ENCODE assay signal across 14 cellular contexts in genomic region chr4:45518832-45519231, GRCh38.
DNase-seq lines count a peak whose midpoint lies in the region; FAIRE-seq and TF ChIP-seq lines count a peak whose summit lies in the region.
"Had no signal": no experiment of that assay in that cellular context is flagged by ENCODE, and none has a peak within 500 bp of the region (broad histone marks: within the 10 kb centered on the region; RNA-seq: fewer than 3 reads in every experiment).

No MANE protein-coding gene starts in this region.

- CTCF ChIA-PET in H1 (lab: Charles Lee; ENCODE audit: partially characterized antibody): interaction anchor here (0.6 to 1.3 kb wide), 7 partner anchors 9 to 694 kb away, joined by 3 to 4 read pairs (median 3); no protein-coding TSS in a partner anchor

- no peak overlapping the region for H2AK5ac ChIP-seq in H1 (ENCODE audit: low read depth, low read length)

- no peak for DNase-seq in H1 (ENCODE audit: low read depth in 1 of 2, low spot score in 2 of 2)
- no peak for DNase-seq in neural progenitor cell (ENCODE audit: low spot score)
- DNase-seq in iPS-NIHi11 (ENCODE audit: low spot score): no peak
- DNase-seq in NCI-H69 (lab: John Stamatoyannopoulos, UW): no peak
- no peak for DNase-seq in NCI-H187 (lab: John Stamatoyannopoulos, UW)
- DNase-seq: CD8-positive, alpha-beta memory T cell; DMS53; GF-D8; GOT3; IMR-90; KG1 had no signal

- no peak for TF ChIP-seq POLR2A in H1 (IDR thresholded peaks at IDR 0.05; ENCODE audit: control extremely low read depth in 1 of 2, low read depth in 2 of 2, low read length in 2 of 2)

- no peak overlapping the region for H2BK120ac ChIP-seq in H1 (replicated peaks; ENCODE audit: low read depth, low read length)

- 93% methylated on average over 5 of the region's 6 CpGs; no CpG with 5 or more reads in 1 of the 2 experiments for WGBS in H1 (ENCODE audit: extremely low coverage in 1 of 2, insufficient coverage in 1 of 2, insufficient read length in 1 of 2, insufficient replicate concordance in 2 of 2, low coverage in 1 of 2, low lambda C conversion rate in 2 of 2, missing lambda C conversion rate in 1 of 2), 2 experiments

- H3K9me3 ChIP-seq in H1 (ENCODE audit: insufficient read depth in 2 of 2, low read depth in 1 of 2, low read length in 1 of 2) (no peaks in the 10 kb centered on the region), neural progenitor cell (ENCODE audit: low read depth) (no peaks in the 10 kb centered on the region)

- no peaks in the 10 kb centered on the region for H3K23me2 ChIP-seq in H1 (ENCODE audit: low read depth, low read length)

- H3K23ac ChIP-seq in H1 (ENCODE audit: insufficient read length): no peak overlapping the region

- H2AFZ ChIP-seq in H1 (ENCODE audit: low read length) (peak overlapping the region; percentile 85), neural progenitor cell (replicated peaks) (no peak overlapping the region)

- H2BK20ac ChIP-seq in H1 (ENCODE audit: low read length): no peak overlapping the region

- no peaks in the 10 kb centered on the region for H3K79me1 ChIP-seq in H1 (ENCODE audit: low read depth, low read length)

- peaks cover 4% of the 10 kb centered on the region for H3K4me1 Mint-ChIP-seq in neural progenitor cell
- H3K4me1 Mint-ChIP-seq: CD8-positive, alpha-beta memory T cell had no signal

- H2BK12ac ChIP-seq in H1 (ENCODE audit: low read depth, low read length): no peak overlapping the region

- H3K27me3 Mint-ChIP-seq in neural progenitor cell (ENCODE audit: insufficient read depth, low read depth): peaks cover 2% of the 10 kb centered on the region
- H3K27me3 Mint-ChIP-seq: CD8-positive, alpha-beta memory T cell had no signal

- H4K8ac ChIP-seq in H1 (ENCODE audit: extremely low read depth, insufficient read depth, low read length): no peak overlapping the region

- no peak for FAIRE-seq in H1 (lab: Jason Lieb, UNC)

- H3K27me3 ChIP-seq in H1 (replicated peaks in 1 of 4; ENCODE audit: control insufficient read depth in 3 of 4, extremely low read depth in 1 of 4, insufficient read depth in 3 of 4, low read length in 3 of 4): no peaks in the 10 kb centered on the region
- no peaks in the 10 kb centered on the region for H3K27me3 ChIP-seq in neural progenitor cell

- no peak overlapping the region for H3K4me3 Mint-ChIP-seq in neural progenitor cell
- H3K4me3 Mint-ChIP-seq: CD8-positive, alpha-beta memory T cell had no signal

- TF ChIP-seq EP300 in Ishikawa (IDR thresholded peaks at IDR 0.05; ENCODE audit: borderline replicate concordance): no peak
- TF ChIP-seq EP300 in H1 (IDR thresholded peaks at IDR 0.05; ENCODE audit: borderline replicate concordance in 1 of 2, low read depth in 2 of 2, low read length in 2 of 2): no peak

- H3K4me3 ChIP-seq in H1 (ENCODE audit: extremely low read depth in 1 of 4, insufficient read depth in 2 of 4, low read depth in 3 of 4, low read length in 4 of 4) (no peak overlapping the region), neural progenitor cell (no peak overlapping the region)

- H3K4me1 ChIP-seq in H1 (replicated peaks in 1 of 4; ENCODE audit: control insufficient read depth in 3 of 4, insufficient read depth in 4 of 4, low read length in 3 of 4) (no peaks in the 10 kb centered on the region), neural progenitor cell (no peaks in the 10 kb centered on the region)

- TF ChIP-seq RAD21 in Ishikawa (IDR thresholded peaks at IDR 0.05; ENCODE audit: low read depth) (0 out of 2 replicates have a peak, but pooled peaks have one; percentile 12), H1 (IDR thresholded peaks at IDR 0.05 in 1 of 2, conservative IDR thresholded peaks at IDR 0.05 in 1 of 2; ENCODE audit: low read depth in 2 of 2, low read length in 2 of 2) (peak; percentile 33 to 45; a peak in 2 of 4 replicates)

- no peak overlapping the region for H2BK5ac ChIP-seq in H1 (ENCODE audit: low read depth, low read length)

- H3K9ac ChIP-seq in H1 (replicated peaks in 1 of 4; ENCODE audit: extremely low read depth in 1 of 4, low read depth in 3 of 4, low read length in 3 of 4) (no peak overlapping the region), neural progenitor cell (no peak overlapping the region)

- no peaks in the 10 kb centered on the region for H3F3A ChIP-seq in neural progenitor cell (ENCODE audit: low read depth)

- H2BK15ac ChIP-seq in H1 (ENCODE audit: low read length): no peak overlapping the region

- H3K4ac ChIP-seq in H1 (replicated peaks; ENCODE audit: insufficient read length, low read depth, low read length): no peak overlapping the region

- H4K5ac ChIP-seq in H1 (ENCODE audit: insufficient read length, low read depth, low read length): no peak overlapping the region

- no peak overlapping the region for H3K56ac ChIP-seq in H1 (replicated peaks; ENCODE audit: insufficient read length, low read depth, low read length)

- H3K36me3 ChIP-seq in H1 (ENCODE audit: control insufficient read depth in 2 of 4, insufficient read depth in 4 of 4, low read length in 3 of 4) (no peaks in the 10 kb centered on the region), neural progenitor cell (no peaks in the 10 kb centered on the region)

- TF ChIP-seq CTCF in C4-2B (conservative IDR thresholded peaks at IDR 0.05) (0 out of 2 replicates have a peak, but pooled peaks have one; percentile 20), H1 (IDR thresholded peaks at IDR 0.05; ENCODE audit: control extremely low read depth in 1 of 3, insufficient read depth in 1 of 3, low read depth in 1 of 3, low read length in 3 of 3) (peak; percentile 2 to 45 (median 43); a peak in 2 of 4 replicates), neural progenitor cell (IDR thresholded peaks at IDR 0.05) (peak; percentile 18)

- POLR2A ChIA-PET in H1 (lab: Charles Lee; ENCODE audit: partially characterized antibody): no interaction called here

- H4K91ac ChIP-seq in H1 (replicated peaks; ENCODE audit: insufficient read length, low read length): no peak overlapping the region

- no peaks in the 10 kb centered on the region for H3K9me3 Mint-ChIP-seq in neural progenitor cell

- no peak overlapping the region for H3K27ac Mint-ChIP-seq in neural progenitor cell
- H3K27ac Mint-ChIP-seq: CD8-positive, alpha-beta memory T cell had no signal

- H3K14ac ChIP-seq in H1 (ENCODE audit: insufficient read length): no peak overlapping the region

- no peak overlapping the region for H3K18ac ChIP-seq in H1 (ENCODE audit: extremely low read depth, low read length)

- H4K20me1 ChIP-seq in H1 (replicated peaks in 1 of 2; ENCODE audit: control insufficient read depth in 1 of 2, insufficient read depth in 2 of 2, low read length in 2 of 2) (no peaks in the 10 kb centered on the region), neural progenitor cell (ENCODE audit: low read depth) (no peaks in the 10 kb centered on the region)

- no peaks in the 10 kb centered on the region for H3K36me3 Mint-ChIP-seq in neural progenitor cell
- H3K36me3 Mint-ChIP-seq: CD8-positive, alpha-beta memory T cell had no signal

- H3K4me2 ChIP-seq in H1 (ENCODE audit: insufficient read depth in 1 of 2, low read depth in 2 of 2, low read length in 2 of 2) (no peak overlapping the region), neural progenitor cell (no peak overlapping the region)

- no peak overlapping the region for H3K27ac ChIP-seq in C4-2B
- no peak overlapping the region for H3K27ac ChIP-seq in H1 (ENCODE audit: low read depth, low read length)
- H3K27ac ChIP-seq in neural progenitor cell: no peak overlapping the region
- H3K27ac ChIP-seq: 22Rv1 had no signal

- H3K79me2 ChIP-seq in H1 (ENCODE audit: control insufficient read depth in 1 of 2, insufficient read depth in 2 of 2, low read length in 2 of 2) (no peaks in the 10 kb centered on the region), neural progenitor cell (ENCODE audit: low read depth) (no peaks in the 10 kb centered on the region)

TF ChIP-seq in Ishikawa, 13 proteins besides CTCF, POLR2A, EP300 and RAD21 (continues in another document):
- no peak for TF ChIP-seq NFIC (IDR thresholded peaks at IDR 0.05)

TF ChIP-seq in H1, 55 proteins besides CTCF, POLR2A, EP300 and RAD21:
- TF ChIP-seq SP1 (IDR thresholded peaks at IDR 0.05; ENCODE audit: low read depth, low read length) (no peak), BCL11A (IDR thresholded peaks at IDR 0.05; ENCODE audit: low read depth in 2 of 2, low read length in 2 of 2) (no peak), ASH2L (IDR thresholded peaks at IDR 0.05; ENCODE audit: low read length) (no peak), SRF (IDR thresholded peaks at IDR 0.05; ENCODE audit: low read depth, low read length) (no peak), ATF2 (IDR thresholded peaks at IDR 0.05; ENCODE audit: low read length) (no peak), GTF2F1 (IDR thresholded peaks at IDR 0.05; ENCODE audit: borderline replicate concordance, low read depth, low read length) (no peak), TBP (IDR thresholded peaks at IDR 0.05; ENCODE audit: low read depth, low read length) (no peak), FOSL1 (IDR thresholded peaks at IDR 0.05; ENCODE audit: insufficient read depth, low read depth, low read length) (no peak), KDM4A (IDR thresholded peaks at IDR 0.05; ENCODE audit: low read depth, low read length, severe bottlenecking) (no peak), CBX5 (IDR thresholded peaks at IDR 0.05; ENCODE audit: low read depth, low read length) (no peak), KDM1A (IDR thresholded peaks at IDR 0.05; ENCODE audit: borderline replicate concordance, low read length) (no peak), SAP30 (IDR thresholded peaks at IDR 0.05; ENCODE audit: insufficient read depth, insufficient replicate concordance, low read length) (no peak), RBBP5 (IDR thresholded peaks at IDR 0.05; ENCODE audit: borderline replicate concordance, low read depth, low read length) (no peak)
